In the genomic region with DNA sequence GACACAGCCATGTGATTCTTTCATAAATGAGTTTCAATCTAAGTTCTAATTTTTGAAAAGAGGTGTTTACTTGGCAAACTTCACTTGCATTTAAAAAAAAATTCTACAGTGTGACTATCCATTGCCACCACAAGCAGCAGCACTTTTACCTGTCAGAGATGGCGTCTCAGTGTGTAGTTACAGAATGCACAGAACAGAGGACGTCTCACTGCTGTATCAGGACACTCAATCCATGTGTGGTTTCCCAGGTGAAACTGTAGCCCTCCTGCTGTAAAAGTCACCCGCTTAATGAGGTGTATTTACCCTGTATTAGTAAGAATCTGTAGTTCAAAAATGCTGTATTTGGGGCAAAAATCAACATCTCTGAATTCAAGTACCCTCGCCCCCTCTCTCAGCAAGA, we compare ENCODE assay signal across 1 cellular context.
TF ChIP-seq lines count a peak whose summit lies in the region.

No MANE protein-coding gene starts in this region.

TF ChIP-seq in K562, 482 proteins besides CTCF, POLR2A, EP300 and RAD21 (continued from another document):
- TF ChIP-seq, protein P1, sequence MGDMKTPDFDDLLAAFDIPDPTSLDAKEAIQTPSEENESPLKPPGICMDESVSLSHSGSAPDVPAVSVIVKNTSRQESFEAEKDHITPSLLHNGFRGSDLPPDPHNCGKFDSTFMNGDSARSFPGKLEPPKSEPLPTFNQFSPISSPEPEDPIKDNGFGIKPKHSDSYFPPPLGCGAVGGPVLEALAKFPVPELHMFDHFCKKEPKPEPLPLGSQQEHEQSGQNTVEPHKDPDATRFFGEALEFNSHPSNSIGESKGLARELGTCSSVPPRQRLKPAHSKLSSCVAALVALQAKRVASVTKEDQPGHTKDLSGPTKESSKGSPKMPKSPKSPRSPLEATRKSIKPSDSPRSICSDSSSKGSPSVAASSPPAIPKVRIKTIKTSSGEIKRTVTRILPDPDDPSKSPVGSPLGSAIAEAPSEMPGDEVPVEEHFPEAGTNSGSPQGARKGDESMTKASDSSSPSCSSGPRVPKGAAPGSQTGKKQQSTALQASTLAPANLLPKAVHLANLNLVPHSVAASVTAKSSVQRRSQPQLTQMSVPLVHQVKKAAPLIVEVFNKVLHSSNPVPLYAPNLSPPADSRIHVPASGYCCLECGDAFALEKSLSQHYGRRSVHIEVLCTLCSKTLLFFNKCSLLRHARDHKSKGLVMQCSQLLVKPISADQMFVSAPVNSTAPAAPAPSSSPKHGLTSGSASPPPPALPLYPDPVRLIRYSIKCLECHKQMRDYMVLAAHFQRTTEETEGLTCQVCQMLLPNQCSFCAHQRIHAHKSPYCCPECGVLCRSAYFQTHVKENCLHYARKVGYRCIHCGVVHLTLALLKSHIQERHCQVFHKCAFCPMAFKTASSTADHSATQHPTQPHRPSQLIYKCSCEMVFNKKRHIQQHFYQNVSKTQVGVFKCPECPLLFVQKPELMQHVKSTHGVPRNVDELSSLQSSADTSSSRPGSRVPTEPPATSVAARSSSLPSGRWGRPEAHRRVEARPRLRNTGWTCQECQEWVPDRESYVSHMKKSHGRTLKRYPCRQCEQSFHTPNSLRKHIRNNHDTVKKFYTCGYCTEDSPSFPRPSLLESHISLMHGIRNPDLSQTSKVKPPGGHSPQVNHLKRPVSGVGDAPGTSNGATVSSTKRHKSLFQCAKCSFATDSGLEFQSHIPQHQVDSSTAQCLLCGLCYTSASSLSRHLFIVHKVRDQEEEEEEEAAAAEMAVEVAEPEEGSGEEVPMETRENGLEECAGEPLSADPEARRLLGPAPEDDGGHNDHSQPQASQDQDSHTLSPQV (IDR thresholded peaks at IDR 0.05): no peak
- no peak for TF ChIP-seq KAT7 (CRISPR knock-in tag; IDR thresholded peaks at IDR 0.05; ENCODE audit: borderline replicate concordance)
- no peak for TF ChIP-seq NFIX (CRISPR knock-in tag; IDR thresholded peaks at IDR 0.05; ENCODE audit: low read depth)
- no peak for TF ChIP-seq SMAD2 (IDR thresholded peaks at IDR 0.05; ENCODE audit: low read depth, low read length)
